11 cellular contexts compared by ENCODE assay signal in the genomic region with DNA sequence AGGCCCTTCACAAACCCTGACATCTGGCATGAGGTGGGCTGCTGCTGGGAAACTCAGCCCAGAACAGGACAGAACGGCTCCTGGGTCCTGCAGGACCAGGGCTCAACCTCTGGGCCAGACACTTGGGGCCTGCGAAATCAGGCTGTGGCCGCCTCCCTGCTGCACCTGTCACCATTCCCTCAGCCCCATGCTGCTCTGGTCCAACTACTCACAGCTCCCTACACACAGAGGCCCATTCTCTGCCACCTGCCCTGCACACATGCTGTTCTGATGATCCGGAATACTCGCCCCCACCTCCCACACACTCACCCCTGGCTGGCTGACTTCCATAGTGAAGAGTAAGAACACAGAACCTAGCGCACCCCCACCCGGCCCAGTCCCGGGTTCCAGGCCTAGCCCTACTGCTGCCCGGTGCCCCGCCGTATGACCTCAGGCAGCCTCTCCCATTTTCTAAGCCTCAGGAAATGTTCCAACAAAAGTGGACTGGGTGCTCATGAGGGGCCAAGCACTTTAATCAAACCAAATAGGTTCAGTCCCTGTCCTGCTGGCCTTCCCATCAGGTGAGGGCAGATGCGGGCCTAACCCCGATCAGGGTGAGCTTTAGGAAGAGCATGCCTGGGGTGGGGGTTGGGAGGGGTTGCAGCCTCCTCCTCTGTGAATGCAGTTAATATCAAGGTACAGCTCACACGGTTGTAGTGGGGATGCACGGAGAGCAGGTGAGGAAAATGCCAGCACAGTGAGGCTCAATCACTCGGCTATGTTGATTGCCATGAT. TPM values are rescaled to one million over a fixed set of nuclear protein-coding genes. Genes with fewer than 3 reads are reported as not detected.
A peak's percentile ranks its signal among the peaks of the same experiment; 100 is the strongest.
DNase-seq lines count a peak whose midpoint lies in the region; ATAC-seq and TF ChIP-seq lines count a peak whose summit lies in the region.
"Had no signal": no experiment of that assay in that cellular context is flagged by ENCODE, and none has a peak within 500 bp of the region (broad histone marks: within the 10 kb centered on the region; RNA-seq: fewer than 3 reads in every experiment).

No MANE protein-coding gene starts in this region.

- no peak for TF ChIP-seq EP300 in suprapubic skin (IDR thresholded peaks at IDR 0.05)

- peaks cover 42% of the 10 kb centered on the region for H3K36me3 Mint-ChIP-seq in activated CD4-positive, alpha-beta T cell treated with anti-CD3 and anti-CD28 coated beads, Interleukin-2, amount 10 ng/mL, durations not matched to agents 7 days and 5 days (ENCODE audit: low read depth)
- peaks cover 21% of the 10 kb centered on the region for H3K36me3 Mint-ChIP-seq in activated naive CD8-positive, alpha-beta T cell treated with anti-CD3 and anti-CD28 coated beads for 36 hours

- H3K9me3 ChIP-seq in lower lobe of right lung: no peaks in the 10 kb centered on the region
- H3K9me3 ChIP-seq in suprapubic skin: no peaks in the 10 kb centered on the region

- no peak overlapping the region for H3K4me3 Mint-ChIP-seq in activated CD4-positive, alpha-beta T cell treated with anti-CD3 and anti-CD28 coated beads, Interleukin-2, amount 10 ng/mL, durations not matched to agents 7 days and 5 days
- H3K4me3 Mint-ChIP-seq in activated naive CD8-positive, alpha-beta T cell treated with anti-CD3 and anti-CD28 coated beads for 36 hours: no peak overlapping the region

- TF ChIP-seq POLR2A in suprapubic skin (IDR thresholded peaks at IDR 0.05): no peak

- H3K27me3 ChIP-seq in lower lobe of right lung (ENCODE audit: low read depth) (no peaks in the 10 kb centered on the region), suprapubic skin (no peaks in the 10 kb centered on the region)

- H3K27ac Mint-ChIP-seq in activated CD4-positive, alpha-beta T cell treated with anti-CD3 and anti-CD28 coated beads, Interleukin-2, amount 10 ng/mL, durations not matched to agents 7 days and 5 days: peak overlapping the region; percentile 98
- H3K27ac Mint-ChIP-seq in activated naive CD8-positive, alpha-beta T cell treated with anti-CD3 and anti-CD28 coated beads for 36 hours: peak overlapping the region; percentile 29

- TF ChIP-seq CTCF in lower lobe of right lung (IDR thresholded peaks at IDR 0.05): no peak
- TF ChIP-seq CTCF in suprapubic skin (IDR thresholded peaks at IDR 0.05): no peak
- TF ChIP-seq CTCF in foreskin fibroblast (IDR thresholded peaks at IDR 0.05; ENCODE audit: low read depth, low read length): no peak

- H3K9me3 Mint-ChIP-seq in activated CD4-positive, alpha-beta T cell treated with anti-CD3 and anti-CD28 coated beads, Interleukin-2, amount 10 ng/mL, durations not matched to agents 7 days and 5 days: no peaks in the 10 kb centered on the region
- no peaks in the 10 kb centered on the region for H3K9me3 Mint-ChIP-seq in activated naive CD8-positive, alpha-beta T cell treated with anti-CD3 and anti-CD28 coated beads for 36 hours

- 43% methylated on average over 13 of the region's 16 CpGs for WGBS in suprapubic skin

- no peak overlapping the region for H3K4me3 ChIP-seq in lower lobe of right lung
- H3K4me3 ChIP-seq in suprapubic skin: no peak overlapping the region
- no peak overlapping the region for H3K4me3 ChIP-seq in foreskin fibroblast (ENCODE audit: low read depth in 1 of 2, low read length in 2 of 2)

- peaks cover 11% of the 10 kb centered on the region for H3K36me3 ChIP-seq in lower lobe of right lung
- H3K36me3 ChIP-seq in suprapubic skin: peaks cover 7% of the 10 kb centered on the region

- H3K27ac ChIP-seq in lower lobe of right lung: peak overlapping the region; percentile 3
- peak overlapping the region; percentile 96 for H3K27ac ChIP-seq in suprapubic skin

- no peaks in the 10 kb centered on the region for H3K27me3 Mint-ChIP-seq in activated CD4-positive, alpha-beta T cell treated with anti-CD3 and anti-CD28 coated beads, Interleukin-2, amount 10 ng/mL, durations not matched to agents 7 days and 5 days
- H3K27me3 Mint-ChIP-seq in activated naive CD8-positive, alpha-beta T cell treated with anti-CD3 and anti-CD28 coated beads for 36 hours: no peaks in the 10 kb centered on the region

- intact Hi-C loops in lower lobe of right lung (cut with DNase I): no loop called here

- ATAC-seq in lower lobe of right lung: no peak

- no peak for DNase-seq in activated CD4-positive, alpha-beta T cell treated with anti-CD3 and anti-CD28 coated beads, Interleukin-2, amount 10 ng/mL, durations not matched to agents 7 days and 5 days
- DNase-seq in activated CD4-positive, alpha-beta T cell treated with anti-CD3 and anti-CD28 coated beads, Interleukin-2, amount 50 U/mL, for 1 hour: no peak
- DNase-seq in activated naive CD8-positive, alpha-beta T cell treated with anti-CD3 and anti-CD28 coated beads for 36 hours: no peak
- no peak for DNase-seq in lower lobe of right lung
- no peak for DNase-seq in suprapubic skin (ENCODE audit: low spot score in 2 of 2)
- no peak for DNase-seq in foreskin fibroblast
- DNase-seq in stimulated activated CD4-positive, alpha-beta T cell treated with anti-CD3 and anti-CD28 coated beads, Interleukin-4, amount 100 ng/mL, for 24 hours: no peak
- DNase-seq in H4 (ENCODE audit: low spot score): no peak
- DNase-seq: ACHN, activated gamma-delta T cell treated with Interleukin-2 at 50 U/mL for 16 hours, NCI-H1436 treated with DMSO at 0.1 percent for 48 hours had no signal

- CTCF ChIA-PET in activated CD4-positive, alpha-beta T cell treated with anti-CD3 and anti-CD28 coated beads, Interleukin-2, amount 10 ng/mL, durations not matched to agents 7 days and 5 days (lab: Charles Lee): interaction anchor here (1.0 to 1.4 kb wide), 3 partner anchors 29 to 44 kb away, joined by 3 to 4 read pairs (median 3); no protein-coding TSS in a partner anchor

- H3K4me1 ChIP-seq in lower lobe of right lung (peaks cover 85% of the 10 kb centered on the region), suprapubic skin (peaks cover 88% of the 10 kb centered on the region)

- POLR2A ChIA-PET in activated CD4-positive, alpha-beta T cell treated with anti-CD3 and anti-CD28 coated beads, Interleukin-2, amount 10 ng/mL, durations not matched to agents 7 days and 5 days (lab: Charles Lee): no interaction called here

- H3K4me1 Mint-ChIP-seq in activated CD4-positive, alpha-beta T cell treated with anti-CD3 and anti-CD28 coated beads, Interleukin-2, amount 10 ng/mL, durations not matched to agents 7 days and 5 days: peaks cover 80% of the 10 kb centered on the region
- H3K4me1 Mint-ChIP-seq in activated naive CD8-positive, alpha-beta T cell treated with anti-CD3 and anti-CD28 coated beads for 36 hours: peaks cover 56% of the 10 kb centered on the region

RNA-seq across cellular contexts. Expression of gene PEDS1, which starts 3.9 kb away (rescaled TPM):
- 10 to 100 TPM; 27.9 to 31.3 TPM for total RNA-seq in activated CD4-positive, alpha-beta T cell treated with anti-CD3 and anti-CD28 coated beads, Interleukin-2, amount 10 ng/mL, durations not matched to agents 7 days and 5 days
- 10 to 100 TPM; 17.4 to 19.3 TPM for total RNA-seq in activated naive CD8-positive, alpha-beta T cell treated with anti-CD3 and anti-CD28 coated beads for 36 hours
- 27.8 TPM for total RNA-seq in lower lobe of right lung
- 10 to 100 TPM; 30.5 to 82.2 (median 57.3) TPM for total RNA-seq in suprapubic skin
- 26.9 and 30.3 TPM in 2 replicates for total RNA-seq in H4 (2014; rRNA removed; shearing (Covaris generic))

RNA-seq across cellular contexts. Expression of gene UBE2V1, which starts 36.7 kb away (rescaled TPM):
- total RNA-seq in activated CD4-positive, alpha-beta T cell treated with anti-CD3 and anti-CD28 coated beads, Interleukin-2, amount 10 ng/mL, durations not matched to agents 7 days and 5 days: 100 to 1,000 TPM; 111 to 144 TPM
- 100 to 1,000 TPM; 150 to 156 TPM for total RNA-seq in activated naive CD8-positive, alpha-beta T cell treated with anti-CD3 and anti-CD28 coated beads for 36 hours
- total RNA-seq in lower lobe of right lung (83.4 TPM), suprapubic skin (100 to 1,000 TPM in 2 of 4 donors, 10 to 100 TPM in 2; 80.5 to 162 (median 99.0) TPM)
- 28.9 and 81.7 TPM in 2 replicates for total RNA-seq in H4 (2014; rRNA removed; shearing (Covaris generic))

RNA-seq across cellular contexts. Expression of gene CEBPB, which starts 41.0 kb away (rescaled TPM):
- 10 to 100 TPM; 17.9 to 24.1 TPM for total RNA-seq in activated CD4-positive, alpha-beta T cell treated with anti-CD3 and anti-CD28 coated beads, Interleukin-2, amount 10 ng/mL, durations not matched to agents 7 days and 5 days
- 10 to 100 TPM; 36.4 to 37.7 TPM for total RNA-seq in activated naive CD8-positive, alpha-beta T cell treated with anti-CD3 and anti-CD28 coated beads for 36 hours
- 326 TPM for total RNA-seq in lower lobe of right lung
- total RNA-seq in suprapubic skin: 10 to 100 TPM; 43.2 to 83.9 (median 69.2) TPM
- total RNA-seq in H4 (2014; rRNA removed; shearing (Covaris generic)): 14.8 and 22.1 TPM in 2 replicates
